Comparison of ENCODE assay signal across 1 cellular context in genomic region chr4:78953231-78953630, GRCh38.
TF ChIP-seq lines count a peak whose summit lies in the region.

No MANE protein-coding gene starts in this region.

TF ChIP-seq in GM23338, 12 proteins besides CTCF, POLR2A, EP300 and RAD21 (continued from another document):
- TF ChIP-seq ZNF462 (CRISPR knock-in tag; IDR thresholded peaks at IDR 0.05) (no peak), ETS1 (IDR thresholded peaks at IDR 0.05) (no peak), ZNF331 (CRISPR knock-in tag; IDR thresholded peaks at IDR 0.05; ENCODE audit: low read depth) (no peak), CREB1 (CRISPR knock-in tag; IDR thresholded peaks at IDR 0.05; ENCODE audit: low read depth) (no peak), STAT1 (IDR thresholded peaks at IDR 0.05; ENCODE audit: unreplicated experiment) (no peak), EZH2 (IDR thresholded peaks at IDR 0.05; ENCODE audit: low read depth, unreplicated experiment) (no peak), POLR2AphosphoS5 (IDR thresholded peaks at IDR 0.05; ENCODE audit: low read depth) (no peak), JUNB (IDR thresholded peaks at IDR 0.05; ENCODE audit: unreplicated experiment) (no peak), ZNF114 (CRISPR knock-in tag; IDR thresholded peaks at IDR 0.05) (no peak)
